ENCODE assay signal across 11 cellular contexts in genomic region chr11:108293229-108293628, GRCh38.
"Had no signal": no experiment of that assay in that cellular context is flagged by ENCODE, and none has a peak within 500 bp of the region (broad histone marks: within the 10 kb centered on the region; RNA-seq: fewer than 3 reads in every experiment).

No MANE protein-coding gene starts in this region.

- H3K9ac ChIP-seq: GM23248, KMS-11 had no signal

- H3K9me3 ChIP-seq: HAP-1 had no signal

- H3K4me3 Mint-ChIP-seq: HFFc6 had no signal

- H3K4me1 ChIP-seq: HAP-1 had no signal

- H2AFZ ChIP-seq: GM23248 had no signal

- H3K4me3 ChIP-seq: GM23248, HAP-1 had no signal

- H3K4me2 ChIP-seq: KMS-11 had no signal

- FAIRE-seq: HTR-8/SVneo had no signal

- H3K9me3 Mint-ChIP-seq: HFFc6 had no signal

- ATAC-seq: HCT116 had no signal

- DNase-seq: GM23248, GOT3, H7, HFFc6, Karpas-422, KBM-7 had no signal

- H3K27ac Mint-ChIP-seq: HFFc6 had no signal

- H3K27ac ChIP-seq: GM23248, HL-60, KMS-11 had no signal
